ENCODE assay signal across 15 cellular contexts in the genomic region with DNA sequence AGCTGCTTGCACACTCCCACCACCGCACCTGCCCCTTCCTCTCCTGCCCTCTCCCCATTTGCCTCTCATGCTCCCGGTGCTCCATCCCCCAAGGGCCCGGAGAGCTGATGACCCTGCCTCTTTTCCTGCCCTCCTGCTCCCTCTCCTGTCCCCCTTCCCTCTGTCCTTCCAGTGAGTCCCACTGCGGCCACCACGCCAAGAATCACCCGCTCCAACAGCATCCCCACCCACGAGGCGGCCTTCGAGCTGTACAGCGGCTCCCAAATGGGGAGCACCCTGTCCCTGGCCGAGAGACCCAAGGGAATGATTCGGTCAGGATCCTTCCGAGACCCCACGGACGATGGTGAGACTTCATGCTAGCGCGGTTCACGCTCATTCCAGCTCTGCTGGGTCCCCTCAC.
"Had no signal": no experiment of that assay in that cellular context is flagged by ENCODE, and none has a peak within 500 bp of the region (broad histone marks: within the 10 kb centered on the region; RNA-seq: fewer than 3 reads in every experiment).

No MANE protein-coding gene starts in this region.

- H3K4me3 ChIP-seq: esophagus muscularis mucosa, mucosa of descending colon, upper lobe of right lung had no signal

- H3K27ac ChIP-seq: upper lobe of right lung had no signal

- DNase-seq: activated B cell treated with CpG ODN at 0.5 μM for 24 hours; activated CD4-positive, alpha-beta T cell treated with anti-CD3 and anti-CD28 coated beads, Interleukin-2, amount 10 ng/mL, durations not matched to agents 24 days and 14 days; activated CD8-positive, alpha-beta memory T cell treated with anti-CD3 and anti-CD28 coated beads, Interleukin-2, amount 50 U/mL, for 4 hours; activated CD8-positive, alpha-beta T cell treated with anti-CD3 and anti-CD28 coated beads, Interleukin-2, amount 10 ng/mL, durations not matched to agents 7 days and 5 days; activated effector memory CD4-positive, alpha-beta T cell treated with anti-CD3 and anti-CD28 coated beads, Interleukin-2, amount 50 U/mL, for 16 hours; activated T-cell treated with anti-CD3 and anti-CD28 coated beads, Interleukin-2, amount 50 U/mL, for 48 hours; amniotic stem cell; glutamatergic neuron; mammary epithelial cell; mucosa of descending colon; naive thymus-derived CD4-positive, alpha-beta T cell; stimulated activated CD4-positive, alpha-beta T cell treated with anti-CD3 and anti-CD28 coated beads, Interleukin-2, amount 100 ng/mL, for 48 hours; stimulated activated naive CD4-positive, alpha-beta T cell; upper lobe of right lung had no signal

- H3K9me3 ChIP-seq: esophagus muscularis mucosa, mucosa of descending colon, upper lobe of right lung had no signal

- H3K27me3 ChIP-seq: esophagus muscularis mucosa, upper lobe of right lung had no signal
